In genomic region chr2:46200861-46201605, GRCh38 we compare ENCODE assay signal across 18 cellular contexts.
DNase-seq lines count a peak whose midpoint lies in the region; ATAC-seq and TF ChIP-seq lines count a peak whose summit lies in the region.
"Had no signal": no experiment of that assay in that cellular context is flagged by ENCODE, and none has a peak within 500 bp of the region (broad histone marks: within the 10 kb centered on the region; RNA-seq: fewer than 3 reads in every experiment).

No MANE protein-coding gene starts in this region.

- CTCF ChIA-PET in activated CD8-positive, alpha-beta T cell treated with anti-CD3 and anti-CD28 coated beads, Interleukin-2, amount 10 ng/mL, durations not matched to agents 7 days and 5 days (lab: Charles Lee), result interaction anchor here (0.5 to 1.6 kb wide), 3 partner anchors 127 to 261 kb away, joined by 3 to 4 read pairs (median 3); no protein-coding TSS in a partner anchor

- H3K27me3 Mint-ChIP-seq in activated CD8-positive, alpha-beta T cell treated with anti-CD3 and anti-CD28 coated beads, Interleukin-2, amount 10 ng/mL, durations not matched to agents 7 days and 5 days (ENCODE audit: low read depth), result peaks cover 5% of the 10 kb centered on the region
- peaks cover 10% of the 10 kb centered on the region for H3K27me3 Mint-ChIP-seq in endodermal cell (ENCODE audit: insufficient read depth)

- H3K4me3 ChIP-seq in left ventricle myocardium inferior (no peak overlapping the region), endodermal cell (ENCODE audit: low read length) (no peak overlapping the region), tibial artery (no peak overlapping the region)

- H3K27ac ChIP-seq in left ventricle myocardium inferior (replicated peaks), result peak overlapping the region; percentile 81
- H3K27ac ChIP-seq in endodermal cell (ENCODE audit: low read depth, low read length), result no peak overlapping the region
- peak overlapping the region; percentile 0 to 30 for H3K27ac ChIP-seq in tibial artery
- H3K27ac ChIP-seq: KMS-11 had no signal

- no peaks in the 10 kb centered on the region for H3K9me3 ChIP-seq in left ventricle myocardium inferior (replicated peaks)
- no peaks in the 10 kb centered on the region for H3K9me3 ChIP-seq in endodermal cell (ENCODE audit: control insufficient read depth, low read length)
- no peaks in the 10 kb centered on the region for H3K9me3 ChIP-seq in tibial artery

- POLR2A ChIA-PET in activated CD8-positive, alpha-beta T cell treated with anti-CD3 and anti-CD28 coated beads, Interleukin-2, amount 10 ng/mL, durations not matched to agents 7 days and 5 days (lab: Charles Lee), result no interaction called here

- H3K9me3 Mint-ChIP-seq in activated CD8-positive, alpha-beta T cell treated with anti-CD3 and anti-CD28 coated beads, Interleukin-2, amount 10 ng/mL, durations not matched to agents 7 days and 5 days (ENCODE audit: insufficient read depth), result peaks cover 13% of the 10 kb centered on the region
- peaks cover 10% of the 10 kb centered on the region for H3K9me3 Mint-ChIP-seq in endodermal cell

- no peak overlapping the region for H3K4me3 Mint-ChIP-seq in activated CD8-positive, alpha-beta T cell treated with anti-CD3 and anti-CD28 coated beads, Interleukin-2, amount 10 ng/mL, durations not matched to agents 7 days and 5 days
- no peak overlapping the region for H3K4me3 Mint-ChIP-seq in endodermal cell

- H3K36me3 ChIP-seq in left ventricle myocardium inferior, result no peaks in the 10 kb centered on the region
- H3K36me3 ChIP-seq in endodermal cell (ENCODE audit: control insufficient read depth, insufficient read depth, low read length), result no peaks in the 10 kb centered on the region
- H3K36me3 ChIP-seq in tibial artery, result no peaks in the 10 kb centered on the region

- H3K4me1 ChIP-seq in left ventricle myocardium inferior (peaks cover 52% of the 10 kb centered on the region), endodermal cell (ENCODE audit: control insufficient read depth, insufficient read depth, low read length) (no peaks in the 10 kb centered on the region), tibial artery (peaks cover 0 to 13% (median 7%) of the 10 kb centered on the region in 4 donors)

- H3K27ac Mint-ChIP-seq in activated CD8-positive, alpha-beta T cell treated with anti-CD3 and anti-CD28 coated beads, Interleukin-2, amount 10 ng/mL, durations not matched to agents 7 days and 5 days, result peak overlapping the region; percentile 72
- no peak overlapping the region for H3K27ac Mint-ChIP-seq in endodermal cell

- H3K36me3 Mint-ChIP-seq in activated CD8-positive, alpha-beta T cell treated with anti-CD3 and anti-CD28 coated beads, Interleukin-2, amount 10 ng/mL, durations not matched to agents 7 days and 5 days (ENCODE audit: low read depth), result peaks cover 13% of the 10 kb centered on the region
- H3K36me3 Mint-ChIP-seq in endodermal cell (ENCODE audit: low read depth), result no peaks in the 10 kb centered on the region

- H3K9ac ChIP-seq in endodermal cell (ENCODE audit: extremely low read depth, low read length, poor library complexity, severe bottlenecking), result no peak overlapping the region
- H3K9ac ChIP-seq: KMS-11 had no signal

- WGBS in endodermal cell (ENCODE audit: insufficient coverage in 1 of 2, insufficient read length in 1 of 2), 2 experiments, result 74 to 93% methylated on average over 3 to 7 of the region's 7 CpGs

- ATAC-seq in Right ventricle myocardium inferior, result no peak
- no peak for ATAC-seq in activated CD8-positive, alpha-beta T cell treated with anti-CD3 and anti-CD28 coated beads, Interleukin-2, amount 10 ng/mL, durations not matched to agents 7 days and 5 days
- ATAC-seq: left colon, sciatic nerve had no signal

- peaks cover 59% of the 10 kb centered on the region for H3K4me1 Mint-ChIP-seq in activated CD8-positive, alpha-beta T cell treated with anti-CD3 and anti-CD28 coated beads, Interleukin-2, amount 10 ng/mL, durations not matched to agents 7 days and 5 days (ENCODE audit: low read depth)
- no peaks in the 10 kb centered on the region for H3K4me1 Mint-ChIP-seq in endodermal cell

- TF ChIP-seq CTCF in left ventricle myocardium inferior (IDR thresholded peaks at IDR 0.05; ENCODE audit: borderline replicate concordance), result no peak
- no peak for TF ChIP-seq CTCF in endodermal cell (conservative IDR thresholded peaks at IDR 0.05)
- no peak for TF ChIP-seq CTCF in tibial artery (IDR thresholded peaks at IDR 0.05)

- H3K27me3 ChIP-seq in left ventricle myocardium inferior (ENCODE audit: low read depth), result no peaks in the 10 kb centered on the region
- H3K27me3 ChIP-seq in endodermal cell (ENCODE audit: control insufficient read depth, insufficient read depth, low read length, poor library complexity, severe bottlenecking), result no peaks in the 10 kb centered on the region
- no peaks in the 10 kb centered on the region for H3K27me3 ChIP-seq in tibial artery

- DNase-seq in left ventricle myocardium inferior (no peak), Right ventricle myocardium inferior (ENCODE audit: missing footprints) (no peak), endodermal cell (peak; percentile 31), tibial artery (no peak), NCI-H226 (no peak), mesenteric fat pad (ENCODE audit: low spot score) (no peak), NCI-H1694 (lab: John Stamatoyannopoulos, UW) (no peak)
- no peak for DNase-seq in activated CD8-positive, alpha-beta T cell treated with anti-CD3 and anti-CD28 coated beads, Interleukin-2, amount 10 ng/mL, durations not matched to agents 7 days and 5 days
- DNase-seq: activated CD8-positive, alpha-beta memory T cell treated with anti-CD3 and anti-CD28 coated beads for 24 hours; activated effector memory CD4-positive, alpha-beta T cell treated with anti-CD3 and anti-CD28 coated beads, Interleukin-2, amount 50 U/mL, for 16 hours; aorta; left colon; NCI-H1092 treated with DMSO at 0.1 percent for 48 hours; NCI-H2081 treated with DMSO at 0.1 percent for 48 hours; NCI-H526; SHP77 had no signal

- intact Hi-C loops in left ventricle myocardium inferior (cut with micrococcal nuclease) (no loop called here), Right ventricle myocardium inferior (cut with DNase I) (no loop called here), tibial artery (cut with DNase I; ENCODE audit: low total_unique reads) (no loop called here)
